In genomic region chr9:35814106-35814840, GRCh38 we compare ENCODE assay signal across 1 cellular context.
TF ChIP-seq lines count a peak whose summit lies in the region.

No MANE protein-coding gene starts in this region.

TF ChIP-seq in HCT116, 20 proteins besides CTCF, POLR2A, EP300 and RAD21 (continued from another document):
- TF ChIP-seq ZBTB33 (IDR thresholded peaks at IDR 0.05; ENCODE audit: extremely low read depth, insufficient replicate concordance, low read length), result no peak
- no peak for TF ChIP-seq TCF7L2 (IDR thresholded peaks at IDR 0.05; ENCODE audit: borderline replicate concordance, extremely low read depth, insufficient read depth, insufficient read length)
